ENCODE assay signal across 23 cellular contexts in genomic region chr17:36001109-36001735, GRCh38. TPM values are rescaled to one million over a fixed set of nuclear protein-coding genes. Genes with fewer than 3 reads are reported as not detected.
DNase-seq lines count a peak whose midpoint lies in the region; ATAC-seq and TF ChIP-seq lines count a peak whose summit lies in the region.
"Had no signal": no experiment of that assay in that cellular context is flagged by ENCODE, and none has a peak within 500 bp of the region (broad histone marks: within the 10 kb centered on the region; RNA-seq: fewer than 3 reads in every experiment).

A gene with protein sequence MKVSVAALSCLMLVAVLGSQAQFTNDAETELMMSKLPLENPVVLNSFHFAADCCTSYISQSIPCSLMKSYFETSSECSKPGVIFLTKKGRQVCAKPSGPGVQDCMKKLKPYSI (minus strand): TSS chr17:36001553. CDS start chr17:36001492, 61 bp downstream.

- H3K4me3 ChIP-seq in hepatocyte (no peak within 1 kb of the TSS), MG63 (no peak within 1 kb of the TSS)

- peaks cover 10% of the 10 kb centered on the region for H3K4me1 ChIP-seq in hepatocyte (ENCODE audit: insufficient read depth)

- peak within 1 kb of the TSS; percentile 46 to 91 (median 59) for H3K27ac Mint-ChIP-seq in nephron
- peak within 1 kb of the TSS; percentile 80 for H3K27ac Mint-ChIP-seq in type B pancreatic cell
- H3K27ac Mint-ChIP-seq: WTC11 had no signal

- H3K9me3 ChIP-seq in hepatocyte (ENCODE audit: low read depth) = no peaks in the 10 kb centered on the region
- no peaks in the 10 kb centered on the region for H3K9me3 ChIP-seq in MG63

- no peaks in the 10 kb centered on the region for H3K9me2 ChIP-seq in hepatocyte (replicated peaks; ENCODE audit: insufficient read depth)

- H3K79me2 ChIP-seq in hepatocyte = peaks cover 8% of the 10 kb centered on the region

- TF ChIP-seq CTCF in hepatocyte (IDR thresholded peaks at IDR 0.05; ENCODE audit: poor library complexity) (no peak), nephron (IDR thresholded peaks at IDR 0.05; ENCODE audit: unreplicated experiment in 3 of 3) (no peak), type B pancreatic cell (conservative IDR thresholded peaks at IDR 0.05) (no peak)

- H4K20me1 ChIP-seq in hepatocyte (ENCODE audit: insufficient read depth, poor library complexity, severe bottlenecking) = no peaks in the 10 kb centered on the region

- peak within 1 kb of the TSS; percentile 69 for H3K4me2 ChIP-seq in hepatocyte

- H3K27me3 ChIP-seq in hepatocyte (no peaks in the 10 kb centered on the region), MG63 (peaks cover 6% of the 10 kb centered on the region)

- H2AFZ ChIP-seq in hepatocyte = no peak within 1 kb of the TSS

- H3K4me3 Mint-ChIP-seq in nephron (peak within 1 kb of the TSS in 1 of 3 experiments; percentile 58), type B pancreatic cell (peak within 1 kb of the TSS; percentile 65)
- H3K4me3 Mint-ChIP-seq: stimulated activated naive CD8-positive, alpha-beta T cell treated with anti-CD3 and anti-CD28 coated beads, Interleukin-15, amount 100 ng/mL, for 72 hours; WTC11 had no signal

- DNase-seq in LoVo (ENCODE audit: low spot score) (peak; percentile 32), hepatocyte (ENCODE audit: low spot score) (peak; percentile 56), type B pancreatic cell (ENCODE audit: extremely low spot score, unreplicated experiment) (no peak), MG63 (no peak), NCI-H2196 (lab: John Stamatoyannopoulos, UW; ENCODE audit: unreplicated experiment) (no peak)
- DNase-seq: activated CD4-positive, alpha-beta T cell treated with anti-CD3 and anti-CD28 coated beads, Interleukin-2, amount 50 U/mL, for 1 hour; activated naive CD4-positive, alpha-beta T cell; activated T-cell treated with anti-CD3 and anti-CD28 coated beads, Interleukin-2, amount 50 U/mL, for 48 hours; cerebellar nuclear complex; DND-41; Karpas-422; NCI-H1694 treated with DMSO at 0.1 percent for 48 hours; NCI-H2171; NK-92 treated with Interleukin-12 subunit alpha and Interleukin-12 subunit beta, amount 100 ng/mL, for 24 hours; stimulated activated naive CD8-positive, alpha-beta T cell treated with anti-CD3 and anti-CD28 coated beads, Interleukin-15, amount 100 ng/mL, for 72 hours had no signal

- WGBS in hepatocyte (ENCODE audit: low lambda C conversion rate, missing lambda C conversion rate) = 60% methylated on average over 5 of the region's 5 CpGs

- no peaks in the 10 kb centered on the region for H3K9me3 Mint-ChIP-seq in nephron
- H3K9me3 Mint-ChIP-seq in type B pancreatic cell = no peaks in the 10 kb centered on the region
- H3K9me3 Mint-ChIP-seq: stimulated activated naive CD8-positive, alpha-beta T cell treated with anti-CD3 and anti-CD28 coated beads, Interleukin-15, amount 100 ng/mL, for 72 hours; WTC11 had no signal

- H3K27ac ChIP-seq in hepatocyte = peak within 1 kb of the TSS; percentile 95

- no peaks in the 10 kb centered on the region for H3K36me3 ChIP-seq in hepatocyte (replicated peaks; ENCODE audit: insufficient read depth, low read depth)
- no peaks in the 10 kb centered on the region for H3K36me3 ChIP-seq in MG63

- H3K4me1 Mint-ChIP-seq in nephron (peaks cover 11% of the 10 kb centered on the region), type B pancreatic cell (ENCODE audit: unreplicated experiment) (peaks cover 13% of the 10 kb centered on the region)

- no peak for ATAC-seq in GM19395 (IDR thresholded peaks at IDR 0.05; ENCODE audit: unreplicated experiment)
- ATAC-seq: stimulated activated naive CD8-positive, alpha-beta T cell treated with anti-CD3 and anti-CD28 coated beads, Interleukin-15, amount 100 ng/mL, for 72 hours; WTC11 had no signal

- H3K27me3 Mint-ChIP-seq in nephron (ENCODE audit: low read depth) = peaks cover 19% of the 10 kb centered on the region
- H3K27me3 Mint-ChIP-seq in type B pancreatic cell = peaks cover 11% of the 10 kb centered on the region

- H3K36me3 Mint-ChIP-seq in nephron (ENCODE audit: low read depth) (no peaks in the 10 kb centered on the region), type B pancreatic cell (no peaks in the 10 kb centered on the region)
- H3K36me3 Mint-ChIP-seq: WTC11 had no signal

RNA-seq across cellular contexts. Expression of the gene that starts here (rescaled TPM):
- total RNA-seq in hepatocyte (32.0 and 40.1 TPM in 2 replicates), type B pancreatic cell (ENCODE audit: low replicate concordance) (2.0 and 5.0 TPM in 2 replicates)
- polyA plus RNA-seq in hepatocyte = 39.0 and 42.2 TPM in 2 replicates
- total RNA-seq in MG63 (2014; rRNA removed; shearing (Covaris generic); ENCODE audit: low replicate concordance) = not detected in 2 replicates
- total RNA-seq: glomerular endothelial cell, lower leg skin, mononuclear cell, skeletal muscle tissue, WTC11 had no signal
- polyA plus RNA-seq: BJ had no signal

Comparison
In these comparisons a context has a peak if more than half of its experiments do, and no peak if none do; other contexts are left out.
1. DNase-seq: peak in LoVo (single experiment) and hepatocyte (single experiment); none in type B pancreatic cell (single experiment), MG63 (single experiment) and NCI-H2196 (single experiment).